In genomic region chr6:101605874-101606273, GRCh38 we compare ENCODE assay signal across 11 cellular contexts.
DNase-seq lines count a peak whose midpoint lies in the region; ATAC-seq lines count a peak whose summit lies in the region.
"Had no signal": no experiment of that assay in that cellular context is flagged by ENCODE, and none has a peak within 500 bp of the region (broad histone marks: within the 10 kb centered on the region; RNA-seq: fewer than 3 reads in every experiment).

No MANE protein-coding gene starts in this region.

- ATAC-seq in GM18909 (IDR thresholded peaks at IDR 0.05; ENCODE audit: poor library complexity, unreplicated experiment) (peak; percentile 82), HG02678 (IDR thresholded peaks at IDR 0.05; ENCODE audit: unreplicated experiment) (peak; percentile 75), HG03565 (IDR thresholded peaks at IDR 0.05; ENCODE audit: unreplicated experiment) (peak; percentile 83), GM21360 (IDR thresholded peaks at IDR 0.05; ENCODE audit: unreplicated experiment) (no peak)
- ATAC-seq: naive thymus-derived CD4-positive, alpha-beta T cell had no signal

- DNase-seq in kidney glomerular epithelial cell (lab: John Stamatoyannopoulos, UW), result peak; percentile 17
- no peak for DNase-seq in NCI-H2171 (lab: John Stamatoyannopoulos, UW)
- no peak for DNase-seq in OCI-M1 (lab: John Stamatoyannopoulos, UW)
- DNase-seq in superior temporal gyrus (ENCODE audit: extremely low spot score), result no peak
- DNase-seq: adrenal gland; CD4-positive, alpha-beta memory T cell; naive thymus-derived CD4-positive, alpha-beta T cell had no signal
